In genomic region chr18:6601241-6601640, GRCh38 we compare ENCODE assay signal across 20 cellular contexts.
A peak's percentile ranks its signal among the peaks of the same experiment; 100 is the strongest.
DNase-seq lines count a peak whose midpoint lies in the region; ATAC-seq and TF ChIP-seq lines count a peak whose summit lies in the region.
"Had no signal": no experiment of that assay in that cellular context is flagged by ENCODE, and none has a peak within 500 bp of the region (broad histone marks: within the 10 kb centered on the region; RNA-seq: fewer than 3 reads in every experiment).

No MANE protein-coding gene starts in this region.

- TF ChIP-seq CTCF in RWPE2 (IDR thresholded peaks at IDR 0.05; ENCODE audit: poor library complexity, severe bottlenecking), result no peak

- no peaks in the 10 kb centered on the region for H3K4me1 Mint-ChIP-seq in activated T-helper 1 cell treated with anti-CD3 and anti-CD28 coated beads, Interleukin-12 subunit alpha, Interleukin-12 subunit beta, Interleukin-2, Interleukin-4 antibody, amounts not matched to agents 30 ng/mL and 10 ng/mL and 1 ng/mL, durations not matched to agents 14 hours and 24 hours and 36 hours (ENCODE audit: low read depth)
- no peaks in the 10 kb centered on the region for H3K4me1 Mint-ChIP-seq in stimulated activated naive CD8-positive, alpha-beta T cell treated with anti-CD3 and anti-CD28 coated beads, Interleukin-15, amount 100 ng/mL, for 72 hours

- peaks cover 10% of the 10 kb centered on the region for H3K4me1 ChIP-seq in RWPE2 (ENCODE audit: insufficient read depth, poor library complexity, severe bottlenecking)
- H3K4me1 ChIP-seq: SJSA1 had no signal

- no peak overlapping the region for H3K27ac ChIP-seq in RWPE2 (ENCODE audit: poor library complexity, severe bottlenecking)
- H3K27ac ChIP-seq: SJSA1 had no signal

- ATAC-seq in RWPE2 (ENCODE audit: low read depth) (peak; percentile 92), esophagus mucosa (peak; percentile 78)
- ATAC-seq in stimulated activated naive CD8-positive, alpha-beta T cell treated with anti-CD3 and anti-CD28 coated beads, Interleukin-15, amount 100 ng/mL, for 72 hours, result no peak
- ATAC-seq: HCT116, Panc1 had no signal

- H3K27me3 ChIP-seq in RWPE2 (ENCODE audit: insufficient read depth, poor library complexity, severe bottlenecking), result no peaks in the 10 kb centered on the region
- H3K27me3 ChIP-seq: MG63, SJSA1 had no signal

- H3K36me3 ChIP-seq in RWPE2 (ENCODE audit: low read depth), result no peaks in the 10 kb centered on the region
- H3K36me3 ChIP-seq: MG63, SJSA1 had no signal

- H3K27me3 Mint-ChIP-seq in activated T-helper 1 cell treated with anti-CD3 and anti-CD28 coated beads, Interleukin-12 subunit alpha, Interleukin-12 subunit beta, Interleukin-2, Interleukin-4 antibody, amounts not matched to agents 30 ng/mL and 10 ng/mL and 1 ng/mL, durations not matched to agents 14 hours and 24 hours and 36 hours (ENCODE audit: insufficient read depth), result no peaks in the 10 kb centered on the region
- no peaks in the 10 kb centered on the region for H3K27me3 Mint-ChIP-seq in stimulated activated naive CD8-positive, alpha-beta T cell treated with anti-CD3 and anti-CD28 coated beads, Interleukin-15, amount 100 ng/mL, for 72 hours
- H3K27me3 Mint-ChIP-seq: CD4-positive, alpha-beta T cell had no signal

- H3K4me3 ChIP-seq in RWPE2 (ENCODE audit: severe bottlenecking), result no peak overlapping the region
- H3K4me3 ChIP-seq: MG63, SJSA1 had no signal

- no peak overlapping the region for H3K27ac Mint-ChIP-seq in activated T-helper 1 cell treated with anti-CD3 and anti-CD28 coated beads, Interleukin-12 subunit alpha, Interleukin-12 subunit beta, Interleukin-2, Interleukin-4 antibody, amounts not matched to agents 30 ng/mL and 10 ng/mL and 1 ng/mL, durations not matched to agents 14 hours and 24 hours and 36 hours
- H3K27ac Mint-ChIP-seq in stimulated activated naive CD8-positive, alpha-beta T cell treated with anti-CD3 and anti-CD28 coated beads, Interleukin-15, amount 100 ng/mL, for 72 hours, result no peak overlapping the region
- H3K27ac Mint-ChIP-seq: CD4-positive, alpha-beta T cell had no signal

- H3K4me3 Mint-ChIP-seq in activated T-helper 1 cell treated with anti-CD3 and anti-CD28 coated beads, Interleukin-12 subunit alpha, Interleukin-12 subunit beta, Interleukin-2, Interleukin-4 antibody, amounts not matched to agents 30 ng/mL and 10 ng/mL and 1 ng/mL, durations not matched to agents 14 hours and 24 hours and 36 hours, result no peak overlapping the region
- no peak overlapping the region for H3K4me3 Mint-ChIP-seq in stimulated activated naive CD8-positive, alpha-beta T cell treated with anti-CD3 and anti-CD28 coated beads, Interleukin-15, amount 100 ng/mL, for 72 hours
- H3K4me3 Mint-ChIP-seq: CD4-positive, alpha-beta T cell had no signal

- peaks cover 6% of the 10 kb centered on the region for H3K9me3 Mint-ChIP-seq in activated T-helper 1 cell treated with anti-CD3 and anti-CD28 coated beads, Interleukin-12 subunit alpha, Interleukin-12 subunit beta, Interleukin-2, Interleukin-4 antibody, amounts not matched to agents 30 ng/mL and 10 ng/mL and 1 ng/mL, durations not matched to agents 14 hours and 24 hours and 36 hours
- peaks cover 0 to 3% of the 10 kb centered on the region in 2 donors for H3K9me3 Mint-ChIP-seq in stimulated activated naive CD8-positive, alpha-beta T cell treated with anti-CD3 and anti-CD28 coated beads, Interleukin-15, amount 100 ng/mL, for 72 hours

- no peaks in the 10 kb centered on the region for H3K36me3 Mint-ChIP-seq in activated T-helper 1 cell treated with anti-CD3 and anti-CD28 coated beads, Interleukin-12 subunit alpha, Interleukin-12 subunit beta, Interleukin-2, Interleukin-4 antibody, amounts not matched to agents 30 ng/mL and 10 ng/mL and 1 ng/mL, durations not matched to agents 14 hours and 24 hours and 36 hours (ENCODE audit: low read depth)

- H3K9me3 ChIP-seq in RWPE2 (ENCODE audit: severe bottlenecking), result no peaks in the 10 kb centered on the region
- H3K9me3 ChIP-seq: MG63, SJSA1 had no signal

- intact Hi-C loops in activated T-helper 1 cell treated with anti-CD3 and anti-CD28 coated beads, Interleukin-12 subunit alpha, Interleukin-12 subunit beta, Interleukin-2, Interleukin-4 antibody, amounts not matched to agents 30 ng/mL and 10 ng/mL and 1 ng/mL, durations not matched to agents 14 hours and 24 hours and 36 hours (cut with micrococcal nuclease), result no loop called here

- DNase-seq in HS-27A (ENCODE audit: low read depth), result peak; percentile 22
- DNase-seq in RWPE2 (ENCODE audit: low spot score), result no peak
- no peak for DNase-seq in T-helper 2 cell
- DNase-seq in GM03348 (ENCODE audit: low spot score), result no peak
- DNase-seq in activated T-helper 1 cell treated with anti-CD3 and anti-CD28 coated beads, Interleukin-12 subunit alpha, Interleukin-12 subunit beta, Interleukin-2, Interleukin-4 antibody, amounts not matched to agents 30 ng/mL and 10 ng/mL and 1 ng/mL, durations not matched to agents 14 hours and 24 hours and 36 hours (ENCODE audit: low spot score), result no peak
- no peak for DNase-seq in stimulated activated naive CD8-positive, alpha-beta T cell treated with anti-CD3 and anti-CD28 coated beads, Interleukin-15, amount 100 ng/mL, for 72 hours
- DNase-seq: CD4-positive, alpha-beta T cell; DND-41; GOT3; Karpas-422; MG63; NCI-H1417; NCI-H1694 treated with DMSO at 0.1 percent for 48 hours; NCI-H2107; NCI-H510A; NCI-H748 treated with DMSO at 0.1 percent for 48 hours had no signal
